1 cellular context compared by ENCODE assay signal in the genomic region with DNA sequence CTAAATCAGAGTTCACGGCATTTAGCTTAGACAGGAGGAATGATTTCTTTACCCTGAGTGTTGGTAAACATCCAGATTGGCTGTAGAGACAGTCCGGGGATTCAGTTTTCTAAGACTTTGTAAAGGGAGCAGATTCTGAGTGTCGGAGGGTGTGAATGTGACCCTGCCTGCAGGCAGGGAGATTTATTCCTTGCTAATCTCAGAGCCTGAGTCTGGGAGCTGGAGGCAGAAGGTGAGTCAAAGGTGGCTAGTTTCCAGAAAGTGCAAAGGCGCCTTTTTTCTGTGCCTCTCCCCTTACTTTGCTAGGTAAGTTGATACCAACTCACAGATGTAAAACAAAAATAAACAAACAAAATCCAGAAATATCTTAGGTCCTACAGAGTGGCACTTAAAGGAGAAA.
TF ChIP-seq lines count a peak whose summit lies in the region.

No MANE protein-coding gene starts in this region.

TF ChIP-seq in IMR-90, 13 proteins besides CTCF, POLR2A, EP300 and RAD21:
- TF ChIP-seq BHLHE40 (IDR thresholded peaks at IDR 0.05; ENCODE audit: low read depth, low read length): no peak
- TF ChIP-seq RFX5 (IDR thresholded peaks at IDR 0.05; ENCODE audit: low read depth, low read length): no peak
- TF ChIP-seq CEBPB (IDR thresholded peaks at IDR 0.05; ENCODE audit: low read depth, low read length): no peak
- TF ChIP-seq NFE2L2 (IDR thresholded peaks at IDR 0.05; ENCODE audit: low read depth, low read length): no peak
- no peak for TF ChIP-seq MAZ (IDR thresholded peaks at IDR 0.05; ENCODE audit: borderline replicate concordance, low read depth, low read length)
- TF ChIP-seq RCOR1 (IDR thresholded peaks at IDR 0.05; ENCODE audit: insufficient replicate concordance, low read length): no peak
- TF ChIP-seq MXI1 (IDR thresholded peaks at IDR 0.05; ENCODE audit: borderline replicate concordance, low read depth, low read length): no peak
- no peak for TF ChIP-seq FOS (IDR thresholded peaks at IDR 0.05; ENCODE audit: low read depth, low read length)
- no peak for TF ChIP-seq CHD1 (IDR thresholded peaks at IDR 0.05; ENCODE audit: low read depth, low read length)
- TF ChIP-seq, protein P1, sequence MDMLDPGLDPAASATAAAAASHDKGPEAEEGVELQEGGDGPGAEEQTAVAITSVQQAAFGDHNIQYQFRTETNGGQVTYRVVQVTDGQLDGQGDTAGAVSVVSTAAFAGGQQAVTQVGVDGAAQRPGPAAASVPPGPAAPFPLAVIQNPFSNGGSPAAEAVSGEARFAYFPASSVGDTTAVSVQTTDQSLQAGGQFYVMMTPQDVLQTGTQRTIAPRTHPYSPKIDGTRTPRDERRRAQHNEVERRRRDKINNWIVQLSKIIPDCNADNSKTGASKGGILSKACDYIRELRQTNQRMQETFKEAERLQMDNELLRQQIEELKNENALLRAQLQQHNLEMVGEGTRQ (IDR thresholded peaks at IDR 0.05; ENCODE audit: low read depth, low read length): no peak
- no peak for TF ChIP-seq MAFK (IDR thresholded peaks at IDR 0.05; ENCODE audit: low read depth, low read length)
- TF ChIP-seq SMC3 (IDR thresholded peaks at IDR 0.05; ENCODE audit: low read depth, low read length): no peak
- no peak for TF ChIP-seq ELK1 (IDR thresholded peaks at IDR 0.05; ENCODE audit: borderline replicate concordance, low read depth, low read length)
